In the genomic region with DNA sequence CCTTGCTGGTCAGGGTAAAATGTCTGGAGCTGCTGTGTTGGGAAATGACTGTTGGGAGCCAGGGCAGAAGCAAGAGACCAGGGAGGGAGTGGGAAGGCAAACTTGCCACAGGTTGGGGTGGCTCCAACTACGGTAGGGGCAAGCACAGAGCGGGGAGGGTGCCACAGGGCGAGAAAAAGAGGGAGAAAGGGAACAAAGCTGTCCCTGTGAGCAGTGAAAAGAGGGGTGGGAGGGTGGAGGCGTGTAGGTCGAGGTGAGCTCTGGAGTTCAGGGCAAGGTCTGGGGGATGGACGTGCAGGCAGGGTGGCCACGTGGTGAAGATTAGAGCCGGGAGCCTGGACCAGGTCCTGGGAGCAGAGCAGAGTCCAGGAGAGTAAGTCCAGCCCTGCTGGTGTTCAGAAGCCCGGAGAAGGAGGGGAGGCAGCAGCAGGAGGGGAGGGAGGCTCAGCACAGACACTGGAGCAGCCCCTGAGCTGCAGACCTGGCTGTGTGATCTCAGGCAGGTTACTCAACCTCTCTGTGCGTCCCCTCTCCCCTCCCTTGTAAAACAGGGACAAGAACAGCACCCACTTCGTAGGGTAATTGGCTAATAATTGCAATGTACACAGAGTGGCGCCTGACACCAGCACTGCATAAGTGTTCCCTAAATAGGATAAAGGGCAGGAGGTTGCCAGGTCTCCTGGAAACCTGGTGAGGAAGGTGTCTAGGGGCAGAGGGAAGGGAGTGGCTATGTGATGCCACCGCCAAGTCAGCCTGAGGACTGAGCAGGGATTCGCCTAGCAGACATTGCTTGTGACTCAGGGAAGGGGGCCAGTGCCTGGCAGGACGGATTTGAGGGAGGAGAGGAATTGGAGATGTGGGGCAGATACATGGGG, we compare ENCODE assay signal across 11 cellular contexts. TPM values are rescaled to one million over a fixed set of nuclear protein-coding genes. Genes with fewer than 3 reads are reported as not detected.
DNase-seq lines count a peak whose midpoint lies in the region; ATAC-seq and TF ChIP-seq lines count a peak whose summit lies in the region.
"Had no signal": no experiment of that assay in that cellular context is flagged by ENCODE, and none has a peak within 500 bp of the region (broad histone marks: within the 10 kb centered on the region; RNA-seq: fewer than 3 reads in every experiment).

No MANE protein-coding gene starts in this region.

- no peak for DNase-seq in activated T-cell treated with anti-CD3 and anti-CD28 coated beads, Interleukin-2, amount 50 U/mL, for 24 hours
- no peak for DNase-seq in activated T-cell treated with anti-CD3 and anti-CD28 coated beads for 4 hours
- peak in 1 of 2 donors; percentile 83 for DNase-seq in left lung
- DNase-seq in tibial artery: no peak
- no peak for DNase-seq in NCI-H82 treated with DMSO at 0.1 percent for 48 hours (lab: John Stamatoyannopoulos, UW; ENCODE audit: unreplicated experiment)
- DNase-seq: DMS79 treated with DMSO at 0.1 percent for 48 hours, foreskin melanocyte had no signal

- TF ChIP-seq CTCF in left lung (IDR thresholded peaks at IDR 0.05) (no peak), tibial artery (IDR thresholded peaks at IDR 0.05) (no peak)

- no peak overlapping the region for H3K4me3 ChIP-seq in left lung
- H3K4me3 ChIP-seq in tibial artery: no peak overlapping the region

- H3K4me3 Mint-ChIP-seq in activated T-cell treated with anti-CD3 and anti-CD28 coated beads, Interleukin-2, amount 50 U/mL, for 24 hours: no peak overlapping the region
- H3K4me3 Mint-ChIP-seq in activated T-helper 17 cell treated with anti-CD3 and anti-CD28 coated beads, Interleukin-2, amount 50 U/mL, for 72 hours: peak overlapping the region; percentile 74

- no peak for ATAC-seq in activated T-helper 17 cell treated with anti-CD3 and anti-CD28 coated beads, Interleukin-2, amount 50 U/mL, for 72 hours (replicated peaks)
- ATAC-seq in left lung (peak; percentile 41), HG03565 (IDR thresholded peaks at IDR 0.05; ENCODE audit: unreplicated experiment) (no peak), HG03280 (IDR thresholded peaks at IDR 0.05; ENCODE audit: unreplicated experiment) (no peak)

- peaks cover 15% of the 10 kb centered on the region for H3K36me3 Mint-ChIP-seq in activated T-cell treated with anti-CD3 and anti-CD28 coated beads, Interleukin-2, amount 50 U/mL, for 24 hours (ENCODE audit: low read depth)
- peaks cover 45% of the 10 kb centered on the region for H3K36me3 Mint-ChIP-seq in activated T-helper 17 cell treated with anti-CD3 and anti-CD28 coated beads, Interleukin-2, amount 50 U/mL, for 72 hours (ENCODE audit: low read depth)

- H3K36me3 ChIP-seq in left lung (peaks cover 0 to 4% of the 10 kb centered on the region in 2 donors), tibial artery (peaks cover 0 to 4% (median 3%) of the 10 kb centered on the region in 3 donors)

- intact Hi-C loops in left lung (cut with DNase I) (no loop called here), tibial artery (cut with DNase I; ENCODE audit: low total_unique reads) (no loop called here)

- H3K27me3 ChIP-seq in left lung (no peaks in the 10 kb centered on the region), tibial artery (no peaks in the 10 kb centered on the region)

- H3K9me3 ChIP-seq in left lung (peaks cover 0 to 1% of the 10 kb centered on the region in 2 donors), tibial artery (peaks cover 0 to 7% (median 0%) of the 10 kb centered on the region in 3 donors)

- H3K4me1 Mint-ChIP-seq in activated T-cell treated with anti-CD3 and anti-CD28 coated beads, Interleukin-2, amount 50 U/mL, for 24 hours (ENCODE audit: low read depth): peaks cover 72% of the 10 kb centered on the region
- peaks cover 38% of the 10 kb centered on the region for H3K4me1 Mint-ChIP-seq in activated T-helper 17 cell treated with anti-CD3 and anti-CD28 coated beads, Interleukin-2, amount 50 U/mL, for 72 hours

- peaks cover 3% of the 10 kb centered on the region for H3K9me3 Mint-ChIP-seq in activated T-cell treated with anti-CD3 and anti-CD28 coated beads, Interleukin-2, amount 50 U/mL, for 24 hours
- no peaks in the 10 kb centered on the region for H3K9me3 Mint-ChIP-seq in activated T-helper 17 cell treated with anti-CD3 and anti-CD28 coated beads, Interleukin-2, amount 50 U/mL, for 72 hours

- peak overlapping the region; percentile 90 for H3K27ac Mint-ChIP-seq in activated T-cell treated with anti-CD3 and anti-CD28 coated beads, Interleukin-2, amount 50 U/mL, for 24 hours
- peak overlapping the region; percentile 89 for H3K27ac Mint-ChIP-seq in activated T-helper 17 cell treated with anti-CD3 and anti-CD28 coated beads, Interleukin-2, amount 50 U/mL, for 72 hours

- H3K27me3 Mint-ChIP-seq in activated T-cell treated with anti-CD3 and anti-CD28 coated beads, Interleukin-2, amount 50 U/mL, for 24 hours: no peaks in the 10 kb centered on the region
- no peaks in the 10 kb centered on the region for H3K27me3 Mint-ChIP-seq in activated T-helper 17 cell treated with anti-CD3 and anti-CD28 coated beads, Interleukin-2, amount 50 U/mL, for 72 hours

- H3K27ac ChIP-seq in left lung (peak overlapping the region; percentile 79 to 97), tibial artery (peak overlapping the region; percentile 99 to 100)
- H3K27ac ChIP-seq: KMS-11 had no signal

- peaks cover 45 to 85% of the 10 kb centered on the region in 2 donors for H3K4me1 ChIP-seq in left lung
- H3K4me1 ChIP-seq in tibial artery: peaks cover 0 to 73% (median 66%) of the 10 kb centered on the region in 4 donors

RNA-seq across cellular contexts. Expression of a gene that starts 3.2 kb away (rescaled TPM):
- 100 to 1,000 TPM; 155 to 248 TPM for total RNA-seq in activated T-helper 17 cell treated with anti-CD3 and anti-CD28 coated beads, Interleukin-2, amount 50 U/mL, for 72 hours
- 100 to 1,000 TPM; 139 to 160 TPM for total RNA-seq in left lung

RNA-seq across cellular contexts. Expression of a gene that starts 5.4 kb away (rescaled TPM):
- total RNA-seq in activated T-helper 17 cell treated with anti-CD3 and anti-CD28 coated beads, Interleukin-2, amount 50 U/mL, for 72 hours: 100 to 1,000 TPM; 110 to 170 TPM
- total RNA-seq in left lung: 100 to 1,000 TPM; 266 to 365 TPM

RNA-seq across cellular contexts. Expression of a gene that starts 31.4 kb away (rescaled TPM):
- total RNA-seq in activated T-helper 17 cell treated with anti-CD3 and anti-CD28 coated beads, Interleukin-2, amount 50 U/mL, for 72 hours: 100 to 1,000 TPM; 211 to 310 TPM
- total RNA-seq in left lung: 10 to 100 TPM; 71.1 to 83.8 TPM

RNA-seq across cellular contexts. Expression of a gene that starts 58.5 kb away (rescaled TPM):
- total RNA-seq in activated T-helper 17 cell treated with anti-CD3 and anti-CD28 coated beads, Interleukin-2, amount 50 U/mL, for 72 hours: 10 to 100 TPM; 21.8 to 31.2 TPM
- 10 to 100 TPM; 49.6 to 52.2 TPM for total RNA-seq in left lung
